ENCODE assay signal across 17 cellular contexts in the genomic region with DNA sequence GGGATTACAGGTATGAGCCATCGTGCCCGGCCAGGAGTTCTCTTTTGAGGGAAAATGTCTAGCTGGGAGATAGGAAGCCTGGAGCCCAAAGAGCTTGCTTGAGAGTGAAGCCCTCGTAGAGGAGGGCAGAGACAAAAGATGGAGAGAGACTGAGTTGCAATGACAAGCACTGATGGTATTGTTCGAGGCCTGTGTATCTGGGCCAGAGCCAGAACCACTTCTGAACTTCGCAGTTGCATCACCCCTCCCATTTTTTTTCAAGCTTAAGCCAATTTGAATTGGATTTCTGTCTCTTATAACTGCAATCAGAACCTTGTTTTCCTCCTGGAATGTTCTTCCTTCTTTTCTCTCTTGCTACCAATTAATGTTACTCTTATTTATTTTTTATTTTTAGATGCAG.
DNase-seq lines count a peak whose midpoint lies in the region; ATAC-seq and TF ChIP-seq lines count a peak whose summit lies in the region.
"Had no signal": no experiment of that assay in that cellular context is flagged by ENCODE, and none has a peak within 500 bp of the region (broad histone marks: within the 10 kb centered on the region; RNA-seq: fewer than 3 reads in every experiment).

No MANE protein-coding gene starts in this region.

- no peak overlapping the region for H3K9ac ChIP-seq in IMR-90 (ENCODE audit: low read depth, low read length)

- H3K4me3 ChIP-seq in IMR-90 (ENCODE audit: insufficient read depth, low read depth, low read length) = no peak overlapping the region
- no peak overlapping the region for H3K4me3 ChIP-seq in coronary artery
- H3K4me3 ChIP-seq in suprapubic skin = no peak overlapping the region
- H3K4me3 ChIP-seq: left lung, mucosa of descending colon had no signal

- H3K4me2 ChIP-seq in IMR-90 (ENCODE audit: low read depth, low read length) = no peak overlapping the region

- no peaks in the 10 kb centered on the region for H4K20me1 ChIP-seq in IMR-90 (ENCODE audit: insufficient read depth, low read length)

- H3K14ac ChIP-seq in IMR-90 (replicated peaks; ENCODE audit: low read depth, low read length) = no peak overlapping the region

- ATAC-seq in IMR-90 (ENCODE audit: low read depth) (no peak), left ventricle myocardium superior (peak; percentile 40), GM21529 (IDR thresholded peaks at IDR 0.05; ENCODE audit: unreplicated experiment) (no peak)
- no peak for ATAC-seq in activated T-helper 17 cell treated with anti-CD3 and anti-CD28 coated beads, Interleukin-2, amount 50 U/mL, for 72 hours (replicated peaks)
- ATAC-seq: left lung; mucosa of descending colon; stimulated activated naive CD8-positive, alpha-beta T cell treated with anti-CD3 and anti-CD28 coated beads, Interleukin-15, amount 100 ng/mL, for 72 hours had no signal

- H2AK5ac ChIP-seq in IMR-90 (ENCODE audit: low read depth, low read length) = no peak overlapping the region

- in situ Hi-C loops in IMR-90 (cut with MboI; ENCODE audit: low sequenced_read_pairs) = no loop called here

- no peak overlapping the region for H2BK15ac ChIP-seq in IMR-90 (ENCODE audit: low read depth, low read length)

- DNase-seq in IMR-90 (peak; percentile 5), coronary artery (ENCODE audit: low spot score) (no peak), left ventricle myocardium superior (no peak), suprapubic skin (ENCODE audit: low spot score in 2 of 2) (no peak), NCI-H2107 (lab: John Stamatoyannopoulos, UW) (no peak), SHP77 treated with DMSO at 0.1 percent for 48 hours (lab: John Stamatoyannopoulos, UW) (no peak)
- DNase-seq: activated naive CD4-positive, alpha-beta T cell; activated T-cell treated with anti-CD3 and anti-CD28 coated beads for 4 hours; left lung; NCI-H1436 treated with DMSO at 0.1 percent for 48 hours; NCI-H446; stimulated activated CD4-positive, alpha-beta T cell treated with anti-CD3 and anti-CD28 coated beads, Interleukin-2, amount 100 ng/mL, for 24 hours; stimulated activated naive CD8-positive, alpha-beta T cell treated with anti-CD3 and anti-CD28 coated beads, Interleukin-15, amount 100 ng/mL, for 72 hours; T-helper 1 cell had no signal

- H3K4ac ChIP-seq in IMR-90 (ENCODE audit: low read depth, low read length) = no peak overlapping the region

- H3K9me3 Mint-ChIP-seq in activated T-helper 17 cell treated with anti-CD3 and anti-CD28 coated beads, Interleukin-2, amount 50 U/mL, for 72 hours = no peaks in the 10 kb centered on the region
- H3K9me3 Mint-ChIP-seq: stimulated activated naive CD8-positive, alpha-beta T cell treated with anti-CD3 and anti-CD28 coated beads, Interleukin-15, amount 100 ng/mL, for 72 hours had no signal

- no peak overlapping the region for H3K27ac Mint-ChIP-seq in activated T-helper 17 cell treated with anti-CD3 and anti-CD28 coated beads, Interleukin-2, amount 50 U/mL, for 72 hours
- H3K27ac Mint-ChIP-seq: stimulated activated naive CD8-positive, alpha-beta T cell treated with anti-CD3 and anti-CD28 coated beads, Interleukin-15, amount 100 ng/mL, for 72 hours had no signal

- dilution Hi-C loops in IMR-90 (cut with HindIII; ENCODE audit: low sequenced_read_pairs, unreplicated experiment) = no loop called here

- H3K27me3 ChIP-seq in IMR-90 (ENCODE audit: control insufficient read depth, insufficient read depth, low read length) (peaks cover 24% of the 10 kb centered on the region), suprapubic skin (no peaks in the 10 kb centered on the region)

- no CpG with 5 or more reads among the region's 5 CpGs for WGBS in IMR-90 (ENCODE audit: extremely low coverage in 2 of 2, insufficient read length in 1 of 2), 2 experiments
- 30% methylated on average over 5 of the region's 5 CpGs for WGBS in suprapubic skin

- no peak overlapping the region for H3K56ac ChIP-seq in IMR-90 (ENCODE audit: extremely low read depth, insufficient read depth, low read length)

- no peak for TF ChIP-seq RAD21 in IMR-90 (IDR thresholded peaks at IDR 0.05; ENCODE audit: low read length)

- POLR2A ChIA-PET in IMR-90 (lab: Charles Lee; ENCODE audit: unreplicated experiment) = no interaction called here

- no peak overlapping the region for H4K8ac ChIP-seq in IMR-90 (ENCODE audit: low read depth in 2 of 2, low read length in 2 of 2)

- TF ChIP-seq POLR2A in IMR-90 (IDR thresholded peaks at IDR 0.05; ENCODE audit: low read depth, low read length) (no peak), suprapubic skin (IDR thresholded peaks at IDR 0.05) (no peak)

- H3K18ac ChIP-seq in IMR-90 (ENCODE audit: low read depth, low read length) = no peak overlapping the region

- peaks cover 15% of the 10 kb centered on the region for H3K27me3 Mint-ChIP-seq in activated T-helper 17 cell treated with anti-CD3 and anti-CD28 coated beads, Interleukin-2, amount 50 U/mL, for 72 hours

- H3K23ac ChIP-seq in IMR-90 (ENCODE audit: low read depth, low read length) = no peak overlapping the region

- H3K4me1 Mint-ChIP-seq in activated T-helper 17 cell treated with anti-CD3 and anti-CD28 coated beads, Interleukin-2, amount 50 U/mL, for 72 hours = no peaks in the 10 kb centered on the region
- H3K4me1 Mint-ChIP-seq: stimulated activated naive CD8-positive, alpha-beta T cell treated with anti-CD3 and anti-CD28 coated beads, Interleukin-15, amount 100 ng/mL, for 72 hours had no signal

- no peak overlapping the region for H3K4me3 Mint-ChIP-seq in activated T-helper 17 cell treated with anti-CD3 and anti-CD28 coated beads, Interleukin-2, amount 50 U/mL, for 72 hours
- H3K4me3 Mint-ChIP-seq: stimulated activated naive CD8-positive, alpha-beta T cell treated with anti-CD3 and anti-CD28 coated beads, Interleukin-15, amount 100 ng/mL, for 72 hours had no signal

- no peak overlapping the region for H2BK5ac ChIP-seq in IMR-90 (ENCODE audit: low read depth, low read length, poor library complexity, severe bottlenecking)

- H2BK20ac ChIP-seq in IMR-90 (ENCODE audit: low read depth, low read length) = no peak overlapping the region

- H3K36me3 ChIP-seq in IMR-90 (ENCODE audit: control insufficient read depth, insufficient read depth, low read length) (no peaks in the 10 kb centered on the region), suprapubic skin (no peaks in the 10 kb centered on the region)
- H3K36me3 ChIP-seq: left lung had no signal

- H3K79me1 ChIP-seq in IMR-90 (ENCODE audit: low read depth in 1 of 2, low read length in 2 of 2) = no peaks in the 10 kb centered on the region

- H3K27ac ChIP-seq in IMR-90 (ENCODE audit: insufficient read depth, low read length) (no peak overlapping the region), coronary artery (peak overlapping the region; percentile 58 to 79), suprapubic skin (peak overlapping the region; percentile 85)
- H3K27ac ChIP-seq: left lung had no signal

- H4K91ac ChIP-seq in IMR-90 (ENCODE audit: insufficient read depth, low read depth, low read length) = no peak overlapping the region

- H3K36me3 Mint-ChIP-seq in activated T-helper 17 cell treated with anti-CD3 and anti-CD28 coated beads, Interleukin-2, amount 50 U/mL, for 72 hours (ENCODE audit: low read depth) = no peaks in the 10 kb centered on the region

- H3K9me1 ChIP-seq in IMR-90 (ENCODE audit: insufficient read depth, low read length) = 0 out of 2 replicates have a peak, but pooled peaks cover 2% of the 10 kb centered on the region

- CTCF ChIA-PET in IMR-90 (lab: Yijun Ruan, JAX) = no interaction called here

- TF ChIP-seq CTCF in IMR-90 (conservative IDR thresholded peaks at IDR 0.05; ENCODE audit: low read depth, low read length) (no peak), coronary artery (IDR thresholded peaks at IDR 0.05) (no peak), suprapubic skin (IDR thresholded peaks at IDR 0.05) (no peak)

- no TSS peak for BruUV-seq in IMR-90 (replicated peaks; lab: Mats Ljungman, UMichigan)

- no peak overlapping the region for H2AK9ac ChIP-seq in IMR-90 (replicated peaks; ENCODE audit: low read depth, low read length, poor library complexity)

- peaks cover 1% of the 10 kb centered on the region; the same call in 1 of the 2 replicates for H3K9me3 ChIP-seq in IMR-90 (ENCODE audit: control insufficient read depth, insufficient read depth, low read length)
- H3K9me3 ChIP-seq in suprapubic skin = no peaks in the 10 kb centered on the region
- H3K9me3 ChIP-seq: left lung, mucosa of descending colon had no signal

- intact Hi-C loops in IMR-90 (cut with micrococcal nuclease) = no loop called here
- intact Hi-C loops in left ventricle myocardium superior (cut with micrococcal nuclease) = no loop called here

- H4K5ac ChIP-seq in IMR-90 (ENCODE audit: low read depth, low read length) = no peak overlapping the region

- H3K4me1 ChIP-seq in IMR-90 (ENCODE audit: control insufficient read depth, insufficient read depth, low read length) (peaks cover 3% of the 10 kb centered on the region), suprapubic skin (peaks cover 25% of the 10 kb centered on the region)
- H3K4me1 ChIP-seq: left lung had no signal

- TF ChIP-seq EP300 in suprapubic skin (IDR thresholded peaks at IDR 0.05) = no peak

- no peak overlapping the region for H2BK120ac ChIP-seq in IMR-90 (ENCODE audit: low read depth, low read length)

- H2AFZ ChIP-seq in IMR-90 (replicated peaks; ENCODE audit: low read length, poor library complexity) = no peak overlapping the region

TF ChIP-seq in IMR-90, 13 proteins besides CTCF, POLR2A, EP300 and RAD21:
- TF ChIP-seq MXI1 (IDR thresholded peaks at IDR 0.05; ENCODE audit: borderline replicate concordance, low read depth, low read length) = no peak
- TF ChIP-seq RCOR1 (IDR thresholded peaks at IDR 0.05; ENCODE audit: insufficient replicate concordance, low read length) = no peak
- TF ChIP-seq FOS (IDR thresholded peaks at IDR 0.05; ENCODE audit: low read depth, low read length) = no peak
- TF ChIP-seq SMC3 (IDR thresholded peaks at IDR 0.05; ENCODE audit: low read depth, low read length) = no peak
